In genomic region chr20:50282592-50283241, GRCh38 we compare ENCODE assay signal across 16 cellular contexts.
A peak's percentile ranks its signal among the peaks of the same experiment; 100 is the strongest.
DNase-seq lines count a peak whose midpoint lies in the region; ATAC-seq, FAIRE-seq and TF ChIP-seq lines count a peak whose summit lies in the region.
"Had no signal": no experiment of that assay in that cellular context is flagged by ENCODE, and none has a peak within 500 bp of the region (broad histone marks: within the 10 kb centered on the region; RNA-seq: fewer than 3 reads in every experiment).

No MANE protein-coding gene starts in this region.

- H4K20me1 ChIP-seq in PC-9 (ENCODE audit: insufficient read depth) (no peaks in the 10 kb centered on the region), HepG2 (ENCODE audit: insufficient read depth, low read length) (no peaks in the 10 kb centered on the region)

- H3K27ac ChIP-seq in PC-9 (no peak overlapping the region), HepG2 (ENCODE audit: extremely low read length, insufficient read depth, low read length) (no peak overlapping the region), stomach (peak overlapping the region in 3 of 5 donors; percentile 75 to 89 (median 84)), Peyer's patch (no peak overlapping the region)
- H3K27ac ChIP-seq: cardiac muscle cell, SJCRH30 had no signal

- peaks cover 22% of the 10 kb centered on the region for H3K4me1 Mint-ChIP-seq in T-helper 2 cell treated with Interferon-gamma antibody and Interleukin-4, amounts not matched to agents 5 μg/mL and 100 μg/mL, for 36 hours (ENCODE audit: low read depth)

- no peak for DNase-seq in T-helper 2 cell treated with Interferon-gamma antibody and Interleukin-4, amounts not matched to agents 5 μg/mL and 100 μg/mL, for 36 hours (ENCODE audit: low spot score)
- DNase-seq in T-helper 2 cell (no peak), PC-9 (no peak), HepG2 (ENCODE audit: low spot score) (no peak), stomach (no peak), Peyer's patch (no peak), AG08395 (ENCODE audit: low spot score) (no peak)
- DNase-seq: 8988T; activated naive CD4-positive, alpha-beta T cell treated with anti-CD3 and anti-CD28 coated beads, Interleukin-2, amount 50 U/mL, for 16 hours; CD4-positive, CD25-positive, alpha-beta regulatory T cell; foreskin fibroblast; KBM-7; NCI-H1417; SJCRH30 had no signal

- FAIRE-seq in HepG2 (lab: Jason Lieb, UNC): no peak

- CTCF ChIA-PET in PC-9 (lab: Charles Lee) (interaction anchor here (0.6 kb wide), 4 partner anchors 14 to 504 kb away, joined by 3 to 13 read pairs (median 3); no protein-coding TSS in a partner anchor), HepG2 (lab: Yijun Ruan, JAX; ENCODE audit: low intra/inter-chr PET ratio, low total read pairs) (interaction anchor here (1.3 to 2.5 kb wide), 2 partner anchors 178 to 181 kb away, joined by 4 to 7 read pairs; no protein-coding TSS in a partner anchor)

- H3K9ac ChIP-seq in HepG2 (ENCODE audit: insufficient read depth, low read depth, low read length): peak overlapping the region; percentile 28

- peak overlapping the region; percentile 72 for H3K27ac Mint-ChIP-seq in T-helper 2 cell treated with Interferon-gamma antibody and Interleukin-4, amounts not matched to agents 5 μg/mL and 100 μg/mL, for 36 hours
- H3K27ac Mint-ChIP-seq: CD4-positive, CD25-positive, alpha-beta regulatory T cell had no signal

- BruUV-seq in PC-9 (replicated peaks; lab: Mats Ljungman, UMichigan) (no TSS peak), HepG2 (replicated peaks; lab: Mats Ljungman, UMichigan) (no TSS peak)

- H3K4me3 ChIP-seq in PC-9: no peak overlapping the region
- peak overlapping the region in 1 of 3 experiments; percentile 49; a peak in 3 of 6 replicates for H3K4me3 ChIP-seq in HepG2 (replicated peaks in 1 of 3; ENCODE audit: insufficient read depth in 1 of 3, low read depth in 2 of 3, low read length in 3 of 3)
- H3K4me3 ChIP-seq in stomach: no peak overlapping the region
- no peak overlapping the region for H3K4me3 ChIP-seq in Peyer's patch
- H3K4me3 ChIP-seq: cardiac muscle cell, SJCRH30 had no signal

- in situ Hi-C loops in HepG2 (cut with HindIII; ENCODE audit: extremely low pct_ligation_motif_present, low pct_unique_long_range_greater_than_20kb): loop anchor here (5.0 kb wide), 1 partner anchor 180 kb away; no protein-coding TSS in a partner anchor

- H2AFZ ChIP-seq in PC-9 (no peak overlapping the region), HepG2 (ENCODE audit: low read length) (peak overlapping the region; percentile 11)

- POLR2A ChIA-PET in PC-9 (lab: Charles Lee; ENCODE audit: unreplicated experiment) (interaction anchor here (0.6 kb wide), 1 partner anchor 34 kb away, joined by 3 read pairs; no protein-coding TSS in a partner anchor), HepG2 (lab: Yijun Ruan, JAX) (interaction anchor here (1.0 to 6.9 kb wide), 11 partner anchors 8 to 116 kb away, joined by 3 to 56 read pairs (median 6); no protein-coding TSS in a partner anchor)

- H3K9me3 Mint-ChIP-seq in T-helper 2 cell treated with Interferon-gamma antibody and Interleukin-4, amounts not matched to agents 5 μg/mL and 100 μg/mL, for 36 hours: no peaks in the 10 kb centered on the region

- TF ChIP-seq EP300 in HepG2 (IDR thresholded peaks at IDR 0.05; ENCODE audit: low read depth in 2 of 2, low read length in 2 of 2) (no peak), HepG2 (CRISPR knock-in tag; IDR thresholded peaks at IDR 0.05; ENCODE audit: borderline replicate concordance) (no peak; the same call in 1 of the 2 replicates), stomach (IDR thresholded peaks at IDR 0.05) (no peak)

- H3K4me2 ChIP-seq in PC-9 (peak overlapping the region; percentile 87; the same call in 1 of the 2 replicates), HepG2 (ENCODE audit: low read depth, low read length) (peak overlapping the region; percentile 62)

- WGBS in HepG2 (ENCODE audit: low lambda C conversion rate): 35% methylated on average over 17 of the region's 17 CpGs
- 70 to 75% (median 73%) methylated on average over 17 of the region's 17 CpGs for WGBS in stomach, 5 donors

- no peak overlapping the region for H3K4me3 Mint-ChIP-seq in T-helper 2 cell treated with Interferon-gamma antibody and Interleukin-4, amounts not matched to agents 5 μg/mL and 100 μg/mL, for 36 hours
- H3K4me3 Mint-ChIP-seq: CD4-positive, CD25-positive, alpha-beta regulatory T cell had no signal

- H3K27me3 ChIP-seq in PC-9 (ENCODE audit: insufficient read depth, low read depth): no peaks in the 10 kb centered on the region
- no peaks in the 10 kb centered on the region for H3K27me3 ChIP-seq in HepG2 (ENCODE audit: control insufficient read depth in 1 of 2, insufficient read depth in 2 of 2, low read length in 2 of 2)
- no peaks in the 10 kb centered on the region for H3K27me3 ChIP-seq in stomach
- H3K27me3 ChIP-seq in Peyer's patch: no peaks in the 10 kb centered on the region
- H3K27me3 ChIP-seq: cardiac muscle cell, SJCRH30 had no signal

- H3K9me3 ChIP-seq in PC-9 (ENCODE audit: insufficient read depth, low read depth): no peaks in the 10 kb centered on the region
- H3K9me3 ChIP-seq in HepG2 (ENCODE audit: low read length): no peaks in the 10 kb centered on the region
- H3K9me3 ChIP-seq in stomach: no peaks in the 10 kb centered on the region
- no peaks in the 10 kb centered on the region for H3K9me3 ChIP-seq in Peyer's patch
- H3K9me3 ChIP-seq: SJCRH30 had no signal

- H3K36me3 ChIP-seq in PC-9 (ENCODE audit: low read depth): no peaks in the 10 kb centered on the region
- no peaks in the 10 kb centered on the region for H3K36me3 ChIP-seq in HepG2 (replicated peaks in 1 of 2; ENCODE audit: control insufficient read depth in 1 of 2, insufficient read depth in 2 of 2, low read length in 2 of 2)
- no peaks in the 10 kb centered on the region for H3K36me3 ChIP-seq in stomach
- H3K36me3 ChIP-seq in Peyer's patch: no peaks in the 10 kb centered on the region
- H3K36me3 ChIP-seq: cardiac muscle cell, SJCRH30 had no signal

- no peaks in the 10 kb centered on the region for H3K9me2 ChIP-seq in PC-9 (ENCODE audit: insufficient read depth)

- H3K4me1 ChIP-seq in PC-9 (replicated peaks; ENCODE audit: insufficient read depth) (peaks cover 65% of the 10 kb centered on the region), HepG2 (ENCODE audit: insufficient read depth, low read length) (peaks cover 91% of the 10 kb centered on the region), stomach (peaks cover 40 to 71% (median 48%) of the 10 kb centered on the region in 4 donors), Peyer's patch (peaks cover 0 to 39% (median 3%) of the 10 kb centered on the region in 4 donors)

- peak; percentile 69 for TF ChIP-seq RAD21 in HepG2 (CRISPR knock-in tag; IDR thresholded peaks at IDR 0.05)

- peaks cover 14% of the 10 kb centered on the region for H3K79me2 ChIP-seq in PC-9 (ENCODE audit: low read depth)
- H3K79me2 ChIP-seq in HepG2 (ENCODE audit: insufficient read depth, low read length): no peaks in the 10 kb centered on the region

- TF ChIP-seq CTCF in PC-9 (conservative IDR thresholded peaks at IDR 0.05) (no peak), HepG2 (CRISPR knock-in tag; IDR thresholded peaks at IDR 0.05) (peak; percentile 76), stomach (IDR thresholded peaks at IDR 0.05) (no peak), Peyer's patch (IDR thresholded peaks at IDR 0.05) (no peak)

- H3K36me3 Mint-ChIP-seq in T-helper 2 cell treated with Interferon-gamma antibody and Interleukin-4, amounts not matched to agents 5 μg/mL and 100 μg/mL, for 36 hours (ENCODE audit: low read depth): no peaks in the 10 kb centered on the region
- H3K36me3 Mint-ChIP-seq: CD4-positive, CD25-positive, alpha-beta regulatory T cell had no signal

- H3K27me3 Mint-ChIP-seq in T-helper 2 cell treated with Interferon-gamma antibody and Interleukin-4, amounts not matched to agents 5 μg/mL and 100 μg/mL, for 36 hours (ENCODE audit: low read depth): no peaks in the 10 kb centered on the region

- peaks cover 57% of the 10 kb centered on the region for H3F3A ChIP-seq in PC-9 (ENCODE audit: insufficient read depth, low read depth)

- ATAC-seq in HepG2: peak; percentile 53
- no peak for ATAC-seq in HG03196 (IDR thresholded peaks at IDR 0.05; ENCODE audit: unreplicated experiment)

- no peak for TF ChIP-seq POLR2A in HepG2 (IDR thresholded peaks at IDR 0.05; ENCODE audit: insufficient read depth in 1 of 2, low read depth in 2 of 2, low read length in 2 of 2)
- no peak for TF ChIP-seq POLR2A in stomach (IDR thresholded peaks at IDR 0.05)
- no peak for TF ChIP-seq POLR2A in Peyer's patch (IDR thresholded peaks at IDR 0.05)

- intact Hi-C loops in PC-9 (cut with micrococcal nuclease; ENCODE audit: unreplicated experiment): no loop called here
- intact Hi-C loops in HepG2 (cut with micrococcal nuclease; ENCODE audit: unreplicated experiment): no loop called here
- intact Hi-C loops in stomach (cut with DNase I; ENCODE audit: low total_unique reads): no loop called here

TF ChIP-seq in HepG2, 621 proteins besides CTCF, POLR2A, EP300 and RAD21 (continues in another document):
- peak; percentile 50; the same call in 1 of the 2 replicates for TF ChIP-seq UBTF (CRISPR knock-in tag; IDR thresholded peaks at IDR 0.05)
- peak; percentile 61; the same call in 1 of the 2 replicates for TF ChIP-seq EED (CRISPR knock-in tag; IDR thresholded peaks at IDR 0.05)
- TF ChIP-seq HDAC2 (CRISPR knock-in tag; IDR thresholded peaks at IDR 0.05): peak; percentile 55; the same call in 1 of the 2 replicates
- no peak for TF ChIP-seq ZNF383 (CRISPR knock-in tag; IDR thresholded peaks at IDR 0.05; ENCODE audit: borderline replicate concordance)
- TF ChIP-seq NR2F6 (IDR thresholded peaks at IDR 0.05): no peak
- TF ChIP-seq NR2F6 (CRISPR knock-in tag; IDR thresholded peaks at IDR 0.05): peak; percentile 12; the same call in 1 of the 2 replicates
- TF ChIP-seq ZNF296 (CRISPR knock-in tag; conservative IDR thresholded peaks at IDR 0.05): peak; percentile 81; the same call in 1 of the 2 replicates
- TF ChIP-seq STAG1 (CRISPR knock-in tag; IDR thresholded peaks at IDR 0.05): peak; percentile 70

Comparison
In these comparisons a context has a peak if more than half of its experiments do, and no peak if none do; other contexts are left out.
1. H3K27ac ChIP-seq: peak in stomach (3 of 5); none in PC-9 (single experiment), HepG2 (single experiment) and Peyer's patch (0 of 4).